In genomic region chr3:34868935-34869334, GRCh38 we compare ENCODE assay signal across 36 cellular contexts.
"Had no signal": no experiment of that assay in that cellular context is flagged by ENCODE, and none has a peak within 500 bp of the region (broad histone marks: within the 10 kb centered on the region; RNA-seq: fewer than 3 reads in every experiment).

No MANE protein-coding gene starts in this region.

- H3K9me3 ChIP-seq: MG63 had no signal

- H3K4me3 ChIP-seq: MG63 had no signal

- H3K27me3 ChIP-seq: MG63 had no signal

- H3K36me3 ChIP-seq: MG63 had no signal

- DNase-seq: Karpas-422, Kasumi-1, MG63, MM.1S, MV-4-11, NCI-H1048, NCI-H1092, NCI-H1092 treated with DMSO at 0.1 percent for 48 hours, NCI-H1105, NCI-H1105 treated with DMSO at 0.1 percent for 48 hours, NCI-H1417, NCI-H1417 treated with DMSO at 0.1 percent for 48 hours, NCI-H1436, NCI-H1436 treated with DMSO at 0.1 percent for 48 hours, NCI-H146, NCI-H1694, NCI-H1694 treated with DMSO at 0.1 percent for 48 hours, NCI-H187, NCI-H187 treated with DMSO at 0.1 percent for 48 hours, NCI-H1930, NCI-H2029, NCI-H2029 treated with DMSO at 0.1 percent for 48 hours, NCI-H2081, NCI-H2081 treated with DMSO at 0.1 percent for 48 hours, NCI-H2107, NCI-H2171, NCI-H2171 treated with DMSO at 0.1 percent for 48 hours, NCI-H2227 treated with DMSO at 0.1 percent for 48 hours, NCI-H226, NCI-H345, NCI-H446, NCI-H446 treated with DMSO at 0.1 percent for 48 hours, NCI-H510A, NCI-H510A treated with DMSO at 0.1 percent for 48 hours, NCI-H524, NCI-H524 treated with DMSO at 0.1 percent for 48 hours had no signal
